Comparison of ENCODE assay signal across 11 cellular contexts in genomic region chr6:129860901-129861665, GRCh38. TPM values are rescaled to one million over a fixed set of nuclear protein-coding genes. Genes with fewer than 3 reads are reported as not detected.
DNase-seq lines count a peak whose midpoint lies in the region; TF ChIP-seq lines count a peak whose summit lies in the region.
"Had no signal": no experiment of that assay in that cellular context is flagged by ENCODE, and none has a peak within 500 bp of the region (broad histone marks: within the 10 kb centered on the region; RNA-seq: fewer than 3 reads in every experiment).

A gene with protein sequence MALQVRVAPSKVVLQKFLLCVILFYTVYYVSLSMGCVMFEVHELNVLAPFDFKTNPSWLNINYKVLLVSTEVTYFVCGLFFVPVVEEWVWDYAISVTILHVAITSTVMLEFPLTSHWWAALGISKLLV (minus strand): TSS chr6:129861315. CDS start chr6:129861188, 127 bp downstream.

- no peaks in the 10 kb centered on the region for H3K36me3 Mint-ChIP-seq in nephron (ENCODE audit: low read depth)
- no peaks in the 10 kb centered on the region for H3K36me3 Mint-ChIP-seq in progenitor cell of endocrine pancreas (ENCODE audit: insufficient read depth)

- H3K4me3 Mint-ChIP-seq in nephron (no peak within 1 kb of the TSS), progenitor cell of endocrine pancreas (ENCODE audit: low read depth) (no peak within 1 kb of the TSS)

- H3K27me3 Mint-ChIP-seq in nephron (ENCODE audit: low read depth) (no peaks in the 10 kb centered on the region), progenitor cell of endocrine pancreas (no peaks in the 10 kb centered on the region)

- no peaks in the 10 kb centered on the region for H3K27me3 ChIP-seq in esophagus squamous epithelium

- no peaks in the 10 kb centered on the region for H3K36me3 ChIP-seq in esophagus squamous epithelium

- in situ Hi-C loops in astrocyte of the spinal cord (cut with HindIII; ENCODE audit: low sequenced_read_pairs) = no loop called here

- TF ChIP-seq POLR2A in esophagus squamous epithelium (IDR thresholded peaks at IDR 0.05) = no peak

- no peak for TF ChIP-seq CTCF in astrocyte of the spinal cord (IDR thresholded peaks at IDR 0.05; ENCODE audit: low read depth, low read length)
- no peak for TF ChIP-seq CTCF in nephron (IDR thresholded peaks at IDR 0.05; ENCODE audit: unreplicated experiment in 3 of 3)
- no peak for TF ChIP-seq CTCF in esophagus squamous epithelium (IDR thresholded peaks at IDR 0.05)
- TF ChIP-seq CTCF in progenitor cell of endocrine pancreas (IDR thresholded peaks at IDR 0.05; ENCODE audit: unreplicated experiment) = no peak

- intact Hi-C loops in esophagus squamous epithelium (cut with DNase I) = no loop called here

- no peak within 1 kb of the TSS for H3K27ac ChIP-seq in esophagus squamous epithelium

- H3K4me3 ChIP-seq in astrocyte of the spinal cord (ENCODE audit: low read depth, low read length) (peak within 1 kb of the TSS; percentile 6), esophagus squamous epithelium (peak within 1 kb of the TSS in 2 of 4 donors; percentile 10 to 22)

- DNase-seq in DMS53 (lab: John Stamatoyannopoulos, UW) (peak; percentile 6), DMS53 treated with DMSO at 0.1 percent for 48 hours (lab: John Stamatoyannopoulos, UW; ENCODE audit: unreplicated experiment) (no peak), LHCN-M2 (ENCODE audit: low read depth) (peak; percentile 72), astrocyte of the spinal cord (ENCODE audit: low read depth, low spot score) (peak; percentile 51), esophagus squamous epithelium (lab: John Stamatoyannopoulos, UW) (no peak), mucosa of gallbladder (ENCODE audit: low spot score) (no peak), progenitor cell of endocrine pancreas (ENCODE audit: low spot score, unreplicated experiment) (no peak)
- DNase-seq: 8988T, NCI-H1436 had no signal

- peaks cover 5% of the 10 kb centered on the region for H3K9me3 Mint-ChIP-seq in nephron
- no peaks in the 10 kb centered on the region for H3K9me3 Mint-ChIP-seq in progenitor cell of endocrine pancreas (ENCODE audit: low read depth)

- whole genome bisulfite sequencing in esophagus squamous epithelium, 2 donors = 61 to 68% methylated on average over 14 of the region's 14 CpGs

- H3K4me1 Mint-ChIP-seq in nephron (peaks cover 24% of the 10 kb centered on the region), progenitor cell of endocrine pancreas (ENCODE audit: low read depth) (peaks cover under 1% of the 10 kb centered on the region)

- H3K4me1 ChIP-seq in esophagus squamous epithelium = peaks cover 0 to 10% (median 0%) of the 10 kb centered on the region in 3 donors

- H3K27ac Mint-ChIP-seq in nephron (peak within 1 kb of the TSS in 2 of 3 experiments; percentile 43 to 89), progenitor cell of endocrine pancreas (no peak within 1 kb of the TSS)

- no peaks in the 10 kb centered on the region for H3K9me3 ChIP-seq in esophagus squamous epithelium

RNA-seq across cellular contexts. Expression of the gene that starts here (rescaled TPM):
- total RNA-seq in LHCN-M2 (2014; rRNA removed) (0.52 and 2.2 TPM in 2 replicates), esophagus squamous epithelium (not detected), mucosa of gallbladder (not detected), progenitor cell of endocrine pancreas (not detected in 2 replicates)
- polyA plus RNA-seq in LHCN-M2 (2012) = 0.67 TPM
- total RNA-seq: left lobe of liver had no signal

Comparison
In these comparisons a context has a peak if more than half of its experiments do, and no peak if none do; other contexts are left out.
1. DNase-seq: peak in DMS53 (single experiment), LHCN-M2 (single experiment) and astrocyte of the spinal cord (single experiment); none in DMS53 treated with DMSO at 0.1 percent for 48 hours (single experiment), esophagus squamous epithelium (single experiment), mucosa of gallbladder (single experiment) and progenitor cell of endocrine pancreas (single experiment).